14 cellular contexts compared by ENCODE assay signal in the genomic region with DNA sequence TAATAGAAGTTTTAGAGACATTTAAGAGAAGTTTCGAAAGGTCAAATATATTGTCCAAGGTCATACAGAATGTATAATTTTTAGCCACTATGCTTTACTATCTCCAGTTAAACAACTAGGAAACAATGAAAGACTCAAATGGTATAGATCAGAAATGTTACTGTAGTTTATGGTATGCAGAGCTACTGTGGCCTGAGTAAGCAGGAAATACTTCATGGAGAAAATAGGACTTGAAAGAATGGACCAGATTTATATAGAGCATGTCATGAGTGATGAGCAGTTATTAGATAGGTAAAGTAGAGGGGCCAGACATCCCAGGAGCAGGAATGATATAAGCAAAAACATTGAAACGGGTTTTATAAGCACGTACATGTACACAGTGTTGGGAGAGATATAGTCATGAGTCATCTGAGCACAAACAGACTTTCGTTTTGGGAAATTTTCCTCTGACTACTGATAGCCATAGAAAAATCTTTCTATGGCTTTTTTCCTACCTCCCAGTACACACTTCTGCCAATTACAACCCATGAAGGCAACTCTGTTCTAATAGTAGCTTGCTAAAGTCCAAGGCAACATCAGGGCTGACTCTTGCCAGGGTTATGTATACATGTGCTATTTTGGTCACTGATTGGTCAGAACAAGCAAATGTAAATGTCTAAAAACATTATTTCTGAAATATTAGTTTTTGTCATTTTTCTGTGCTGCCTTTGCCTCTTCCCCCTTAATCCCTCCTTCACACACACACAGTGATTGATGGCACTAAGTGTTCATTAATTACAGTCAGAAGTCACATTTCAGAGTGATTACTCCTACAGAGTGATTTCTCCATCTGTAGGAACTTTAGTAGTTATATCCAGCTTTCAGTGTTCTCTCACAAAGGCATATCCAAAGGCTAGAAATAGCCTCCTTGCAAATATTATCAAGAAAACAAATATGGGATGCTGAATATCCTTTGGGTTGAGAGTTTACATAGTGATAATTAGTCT.
DNase-seq lines count a peak whose midpoint lies in the region; ATAC-seq and TF ChIP-seq lines count a peak whose summit lies in the region.
"Had no signal": no experiment of that assay in that cellular context is flagged by ENCODE, and none has a peak within 500 bp of the region (broad histone marks: within the 10 kb centered on the region; RNA-seq: fewer than 3 reads in every experiment).

No MANE protein-coding gene starts in this region.

- no peaks in the 10 kb centered on the region for H3K79me2 ChIP-seq in hepatocyte

- H3K4me1 ChIP-seq in HEK293 (ENCODE audit: control insufficient read depth, insufficient read depth, low read length) (no peaks in the 10 kb centered on the region), body of pancreas (peaks cover 9% of the 10 kb centered on the region), hepatocyte (ENCODE audit: insufficient read depth) (peaks cover 6% of the 10 kb centered on the region), esophagus squamous epithelium (no peaks in the 10 kb centered on the region)

- H3K36me3 ChIP-seq in HEK293 (ENCODE audit: control insufficient read depth in 2 of 2, insufficient read depth in 1 of 2, low read length in 2 of 2) (no peaks in the 10 kb centered on the region), body of pancreas (replicated peaks in 1 of 2; ENCODE audit: insufficient read depth in 1 of 2, low read depth in 2 of 2) (no peaks in the 10 kb centered on the region), hepatocyte (replicated peaks; ENCODE audit: insufficient read depth, low read depth) (no peaks in the 10 kb centered on the region), esophagus squamous epithelium (no peaks in the 10 kb centered on the region)

- intact Hi-C loops in body of pancreas (cut with DNase I) (no loop called here), esophagus squamous epithelium (cut with DNase I) (no loop called here)

- CTCF ChIA-PET in HEK293 (lab: Yijun Ruan, JAX): no interaction called here

- H4K20me1 ChIP-seq in hepatocyte (ENCODE audit: insufficient read depth, poor library complexity, severe bottlenecking): no peaks in the 10 kb centered on the region

- H3K27ac ChIP-seq in HEK293 (ENCODE audit: extremely low read depth, low read depth, low read length) (no peak overlapping the region), body of pancreas (peak overlapping the region in 1 of 4 donors; percentile 35), hepatocyte (peak overlapping the region; percentile 61), esophagus squamous epithelium (no peak overlapping the region)
- H3K27ac ChIP-seq: RWPE1 had no signal

- no peaks in the 10 kb centered on the region for H3K9me2 ChIP-seq in hepatocyte (replicated peaks; ENCODE audit: insufficient read depth)

- H3K4me2 ChIP-seq in hepatocyte: no peak overlapping the region

- DNase-seq in A172 (ENCODE audit: low spot score) (peak; percentile 1), body of pancreas (peak in 1 of 4 donors; percentile 11), hepatocyte (ENCODE audit: low spot score) (peak; percentile 12), esophagus squamous epithelium (lab: John Stamatoyannopoulos, UW) (no peak), HUDEP-2 (lab: John Stamatoyannopoulos, UW; ENCODE audit: unreplicated experiment in 76 of 76) (no peak), NCI-H1436 (lab: John Stamatoyannopoulos, UW) (no peak)
- DNase-seq: AML-193, DND-41, heart right ventricle, NCI-H1436 treated with DMSO at 0.1 percent for 48 hours, NCI-H524 had no signal

- H3K27me3 ChIP-seq in body of pancreas (no peaks in the 10 kb centered on the region), hepatocyte (no peaks in the 10 kb centered on the region), esophagus squamous epithelium (no peaks in the 10 kb centered on the region)

- H3K4me3 ChIP-seq in HEK293 (ENCODE audit: low read depth, low read length): no peak overlapping the region
- no peak overlapping the region for H3K4me3 ChIP-seq in body of pancreas
- H3K4me3 ChIP-seq in hepatocyte: no peak overlapping the region
- H3K4me3 ChIP-seq in esophagus squamous epithelium: no peak overlapping the region
- H3K4me3 ChIP-seq: heart right ventricle had no signal

- H3K9me3 ChIP-seq in HEK293 (ENCODE audit: control insufficient read depth, insufficient read depth, low read depth, low read length) (no peaks in the 10 kb centered on the region), body of pancreas (no peaks in the 10 kb centered on the region), hepatocyte (ENCODE audit: low read depth) (no peaks in the 10 kb centered on the region), esophagus squamous epithelium (no peaks in the 10 kb centered on the region)
- H3K9me3 ChIP-seq: heart right ventricle had no signal

- H2AFZ ChIP-seq in hepatocyte: no peak overlapping the region

- ATAC-seq in body of pancreas: peak; percentile 35
- ATAC-seq in HG03095 (IDR thresholded peaks at IDR 0.05; ENCODE audit: unreplicated experiment): no peak

- TF ChIP-seq POLR2A in body of pancreas (IDR thresholded peaks at IDR 0.05) (no peak), esophagus squamous epithelium (IDR thresholded peaks at IDR 0.05) (no peak)

- 36 to 45% methylated on average over 4 of the region's 4 CpGs for WGBS in body of pancreas, 2 donors
- 63% methylated on average over 4 of the region's 4 CpGs for WGBS in hepatocyte (ENCODE audit: low lambda C conversion rate, missing lambda C conversion rate)
- 32 to 62% methylated on average over 4 of the region's 4 CpGs for WGBS in esophagus squamous epithelium, 2 donors

- POLR2A ChIA-PET in HEK293 (lab: Yijun Ruan, JAX): interaction anchor here (0.5 kb wide), 1 partner anchor 721 kb away, joined by 6 read pairs; no protein-coding TSS in a partner anchor

- TF ChIP-seq CTCF in HEK293 (tag by site-specific recombination; IDR thresholded peaks at IDR 0.05) (no peak), body of pancreas (IDR thresholded peaks at IDR 0.05) (no peak), hepatocyte (IDR thresholded peaks at IDR 0.05; ENCODE audit: poor library complexity) (no peak), esophagus squamous epithelium (IDR thresholded peaks at IDR 0.05) (no peak)

TF ChIP-seq in HEK293, 187 proteins besides CTCF, POLR2A, EP300 and RAD21:
- no peak for TF ChIP-seq PRDM1 (tag by site-specific recombination; IDR thresholded peaks at IDR 0.05)
- no peak for TF ChIP-seq ZNF112 (tag by site-specific recombination; IDR thresholded peaks at IDR 0.05)
- 0 out of 2 replicates have a peak, but pooled peaks have one; percentile 18 for TF ChIP-seq ZNF660 (tag by site-specific recombination; IDR thresholded peaks at IDR 0.05)
- peak; percentile 33; the same call in 1 of the 2 replicates for TF ChIP-seq ZBTB20 (tag by site-specific recombination; IDR thresholded peaks at IDR 0.05)
- TF ChIP-seq, protein P1, sequence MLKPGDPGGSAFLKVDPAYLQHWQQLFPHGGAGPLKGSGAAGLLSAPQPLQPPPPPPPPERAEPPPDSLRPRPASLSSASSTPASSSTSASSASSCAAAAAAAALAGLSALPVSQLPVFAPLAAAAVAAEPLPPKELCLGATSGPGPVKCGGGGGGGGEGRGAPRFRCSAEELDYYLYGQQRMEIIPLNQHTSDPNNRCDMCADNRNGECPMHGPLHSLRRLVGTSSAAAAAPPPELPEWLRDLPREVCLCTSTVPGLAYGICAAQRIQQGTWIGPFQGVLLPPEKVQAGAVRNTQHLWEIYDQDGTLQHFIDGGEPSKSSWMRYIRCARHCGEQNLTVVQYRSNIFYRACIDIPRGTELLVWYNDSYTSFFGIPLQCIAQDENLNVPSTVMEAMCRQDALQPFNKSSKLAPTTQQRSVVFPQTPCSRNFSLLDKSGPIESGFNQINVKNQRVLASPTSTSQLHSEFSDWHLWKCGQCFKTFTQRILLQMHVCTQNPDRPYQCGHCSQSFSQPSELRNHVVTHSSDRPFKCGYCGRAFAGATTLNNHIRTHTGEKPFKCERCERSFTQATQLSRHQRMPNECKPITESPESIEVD (tag by site-specific recombination; IDR thresholded peaks at IDR 0.05): peak; percentile 48

Comparison
In these comparisons a context has a peak if more than half of its experiments do, and no peak if none do; other contexts are left out.
1. DNase-seq: peak in A172 (single experiment) and hepatocyte (single experiment); none in esophagus squamous epithelium (single experiment), HUDEP-2 (0 of 76) and NCI-H1436 (single experiment).